Comparison of ENCODE assay signal across 1 cellular context in genomic region chr13:105502193-105502592, GRCh38.
TF ChIP-seq lines count a peak whose summit lies in the region.

No MANE protein-coding gene starts in this region.

TF ChIP-seq in GM23338, 12 proteins besides CTCF, POLR2A, EP300 and RAD21 (continued from another document):
- TF ChIP-seq REST (IDR thresholded peaks at IDR 0.05; ENCODE audit: unreplicated experiment) (no peak), JUNB (IDR thresholded peaks at IDR 0.05; ENCODE audit: unreplicated experiment) (no peak), POLR2AphosphoS5 (IDR thresholded peaks at IDR 0.05; ENCODE audit: low read depth) (no peak), ZNF114 (CRISPR knock-in tag; IDR thresholded peaks at IDR 0.05) (no peak), EZH2phosphoT487 (IDR thresholded peaks at IDR 0.05; ENCODE audit: unreplicated experiment) (no peak)
- TF ChIP-seq, protein P1, sequence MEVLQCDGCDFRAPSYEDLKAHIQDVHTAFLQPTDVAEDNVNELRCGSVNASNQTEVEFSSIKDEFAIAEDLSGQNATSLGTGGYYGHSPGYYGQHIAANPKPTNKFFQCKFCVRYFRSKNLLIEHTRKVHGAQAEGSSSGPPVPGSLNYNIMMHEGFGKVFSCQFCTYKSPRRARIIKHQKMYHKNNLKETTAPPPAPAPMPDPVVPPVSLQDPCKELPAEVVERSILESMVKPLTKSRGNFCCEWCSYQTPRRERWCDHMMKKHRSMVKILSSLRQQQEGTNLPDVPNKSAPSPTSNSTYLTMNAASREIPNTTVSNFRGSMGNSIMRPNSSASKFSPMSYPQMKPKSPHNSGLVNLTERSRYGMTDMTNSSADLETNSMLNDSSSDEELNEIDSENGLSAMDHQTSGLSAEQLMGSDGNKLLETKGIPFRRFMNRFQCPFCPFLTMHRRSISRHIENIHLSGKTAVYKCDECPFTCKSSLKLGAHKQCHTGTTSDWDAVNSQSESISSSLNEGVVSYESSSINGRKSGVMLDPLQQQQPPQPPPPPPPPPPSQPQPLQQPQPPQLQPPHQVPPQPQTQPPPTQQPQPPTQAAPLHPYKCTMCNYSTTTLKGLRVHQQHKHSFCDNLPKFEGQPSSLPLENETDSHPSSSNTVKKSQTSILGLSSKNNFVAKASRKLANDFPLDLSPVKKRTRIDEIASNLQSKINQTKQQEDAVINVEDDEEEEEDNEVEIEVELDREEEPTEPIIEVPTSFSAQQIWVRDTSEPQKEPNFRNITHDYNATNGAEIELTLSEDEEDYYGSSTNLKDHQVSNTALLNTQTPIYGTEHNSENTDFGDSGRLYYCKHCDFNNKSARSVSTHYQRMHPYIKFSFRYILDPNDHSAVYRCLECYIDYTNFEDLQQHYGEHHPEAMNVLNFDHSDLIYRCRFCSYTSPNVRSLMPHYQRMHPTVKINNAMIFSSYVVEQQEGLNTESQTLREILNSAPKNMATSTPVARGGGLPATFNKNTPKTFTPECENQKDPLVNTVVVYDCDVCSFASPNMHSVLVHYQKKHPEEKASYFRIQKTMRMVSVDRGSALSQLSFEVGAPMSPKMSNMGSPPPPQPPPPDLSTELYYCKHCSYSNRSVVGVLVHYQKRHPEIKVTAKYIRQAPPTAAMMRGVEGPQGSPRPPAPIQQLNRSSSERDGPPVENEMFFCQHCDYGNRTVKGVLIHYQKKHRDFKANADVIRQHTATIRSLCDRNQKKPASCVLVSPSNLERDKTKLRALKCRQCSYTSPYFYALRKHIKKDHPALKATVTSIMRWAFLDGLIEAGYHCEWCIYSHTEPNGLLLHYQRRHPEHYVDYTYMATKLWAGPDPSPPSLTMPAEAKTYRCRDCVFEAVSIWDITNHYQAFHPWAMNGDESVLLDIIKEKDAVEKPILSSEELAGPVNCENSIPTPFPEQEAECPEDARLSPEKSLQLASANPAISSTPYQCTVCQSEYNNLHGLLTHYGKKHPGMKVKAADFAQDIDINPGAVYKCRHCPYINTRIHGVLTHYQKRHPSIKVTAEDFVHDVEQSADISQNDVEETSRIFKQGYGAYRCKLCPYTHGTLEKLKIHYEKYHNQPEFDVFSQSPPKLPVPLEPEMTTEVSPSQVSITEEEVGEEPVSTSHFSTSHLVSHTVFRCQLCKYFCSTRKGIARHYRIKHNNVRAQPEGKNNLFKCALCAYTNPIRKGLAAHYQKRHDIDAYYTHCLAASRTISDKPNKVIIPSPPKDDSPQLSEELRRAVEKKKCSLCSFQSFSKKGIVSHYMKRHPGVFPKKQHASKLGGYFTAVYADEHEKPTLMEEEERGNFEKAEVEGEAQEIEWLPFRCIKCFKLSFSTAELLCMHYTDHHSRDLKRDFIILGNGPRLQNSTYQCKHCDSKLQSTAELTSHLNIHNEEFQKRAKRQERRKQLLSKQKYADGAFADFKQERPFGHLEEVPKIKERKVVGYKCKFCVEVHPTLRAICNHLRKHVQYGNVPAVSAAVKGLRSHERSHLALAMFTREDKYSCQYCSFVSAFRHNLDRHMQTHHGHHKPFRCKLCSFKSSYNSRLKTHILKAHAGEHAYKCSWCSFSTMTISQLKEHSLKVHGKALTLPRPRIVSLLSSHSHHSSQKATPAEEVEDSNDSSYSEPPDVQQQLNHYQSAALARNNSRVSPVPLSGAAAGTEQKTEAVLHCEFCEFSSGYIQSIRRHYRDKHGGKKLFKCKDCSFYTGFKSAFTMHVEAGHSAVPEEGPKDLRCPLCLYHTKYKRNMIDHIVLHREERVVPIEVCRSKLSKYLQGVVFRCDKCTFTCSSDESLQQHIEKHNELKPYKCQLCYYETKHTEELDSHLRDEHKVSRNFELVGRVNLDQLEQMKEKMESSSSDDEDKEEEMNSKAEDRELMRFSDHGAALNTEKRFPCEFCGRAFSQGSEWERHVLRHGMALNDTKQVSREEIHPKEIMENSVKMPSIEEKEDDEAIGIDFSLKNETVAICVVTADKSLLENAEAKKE (CRISPR knock-in tag; IDR thresholded peaks at IDR 0.05) = no peak
